ENCODE assay signal across 2 cellular contexts in the genomic region with DNA sequence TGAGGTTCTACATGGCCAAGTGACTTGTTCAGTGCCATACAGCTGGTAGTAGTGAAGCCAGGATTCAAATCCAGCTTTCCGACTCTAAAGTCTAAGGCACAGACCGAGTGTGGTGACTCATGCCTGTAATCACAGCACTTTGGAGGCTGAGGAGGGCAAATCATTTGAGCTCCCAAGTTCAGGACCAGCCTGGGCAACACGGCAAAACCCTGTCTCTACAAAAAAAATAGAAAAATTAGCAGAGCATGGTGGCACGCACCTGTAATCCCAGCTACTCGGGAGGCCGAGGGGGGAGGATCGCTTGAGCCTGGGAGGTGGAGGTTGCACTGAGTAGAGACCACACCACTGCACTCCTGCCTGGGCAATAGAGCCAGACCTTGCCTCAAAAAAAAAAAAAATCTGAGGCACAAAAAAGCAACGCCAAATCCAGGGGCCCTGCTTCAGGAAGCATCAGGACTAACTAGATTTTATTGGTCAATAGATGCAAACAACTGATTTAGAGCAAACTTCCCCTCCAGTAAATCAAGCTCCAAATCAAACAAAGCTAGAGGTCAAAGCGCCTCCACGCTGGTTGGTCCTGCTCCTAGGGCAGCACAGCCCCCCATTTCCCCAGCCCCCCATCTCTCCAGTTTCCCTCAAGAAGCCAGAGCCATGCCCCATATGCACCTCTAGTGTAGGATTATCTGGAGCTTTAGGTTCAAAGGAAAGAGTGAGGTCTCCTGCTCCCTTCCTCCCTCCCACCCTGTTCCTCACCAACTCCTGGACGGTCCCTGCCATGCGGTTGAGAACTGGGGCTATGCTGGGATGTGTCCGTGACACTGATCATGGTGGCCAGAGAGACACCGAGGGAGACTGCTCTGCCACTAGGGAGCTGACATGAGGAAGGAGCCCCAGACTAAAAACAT.
TF ChIP-seq lines count a peak whose summit lies in the region.

No MANE protein-coding gene starts in this region.

TF ChIP-seq in HEK293, 187 proteins besides CTCF, POLR2A, EP300 and RAD21 (continued from another document):
- TF ChIP-seq, protein P1, sequence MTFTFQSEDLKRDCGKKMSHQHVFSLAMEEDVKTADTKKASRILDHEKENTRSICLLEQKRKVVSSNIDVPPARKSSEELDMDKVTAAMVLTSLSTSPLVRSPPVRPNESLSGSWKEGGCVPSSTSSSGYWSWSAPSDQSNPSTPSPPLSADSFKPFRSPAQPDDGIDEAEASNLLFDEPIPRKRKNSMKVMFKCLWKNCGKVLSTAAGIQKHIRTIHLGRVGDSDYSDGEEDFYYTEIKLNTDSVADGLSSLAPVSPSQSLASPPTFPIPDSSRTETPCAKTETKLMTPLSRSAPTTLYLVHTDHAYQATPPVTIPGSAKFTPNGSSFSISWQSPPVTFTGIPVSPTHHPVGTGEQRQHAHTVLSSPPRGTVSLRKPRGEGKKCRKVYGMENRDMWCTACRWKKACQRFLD (tag by site-specific recombination; IDR thresholded peaks at IDR 0.05) = no peak
- peak; percentile 31; the same call in 1 of the 2 replicates for TF ChIP-seq ZNF600 (tag by site-specific recombination; IDR thresholded peaks at IDR 0.05)
- no peak for TF ChIP-seq ZNF274 (IDR thresholded peaks at IDR 0.05; ENCODE audit: low read length)
- no peak for TF ChIP-seq ZNF274 (tag by site-specific recombination; IDR thresholded peaks at IDR 0.05; ENCODE audit: borderline replicate concordance)
- TF ChIP-seq ZNF223 (tag by site-specific recombination; IDR thresholded peaks at IDR 0.05) = no peak
- TF ChIP-seq, protein P2, sequence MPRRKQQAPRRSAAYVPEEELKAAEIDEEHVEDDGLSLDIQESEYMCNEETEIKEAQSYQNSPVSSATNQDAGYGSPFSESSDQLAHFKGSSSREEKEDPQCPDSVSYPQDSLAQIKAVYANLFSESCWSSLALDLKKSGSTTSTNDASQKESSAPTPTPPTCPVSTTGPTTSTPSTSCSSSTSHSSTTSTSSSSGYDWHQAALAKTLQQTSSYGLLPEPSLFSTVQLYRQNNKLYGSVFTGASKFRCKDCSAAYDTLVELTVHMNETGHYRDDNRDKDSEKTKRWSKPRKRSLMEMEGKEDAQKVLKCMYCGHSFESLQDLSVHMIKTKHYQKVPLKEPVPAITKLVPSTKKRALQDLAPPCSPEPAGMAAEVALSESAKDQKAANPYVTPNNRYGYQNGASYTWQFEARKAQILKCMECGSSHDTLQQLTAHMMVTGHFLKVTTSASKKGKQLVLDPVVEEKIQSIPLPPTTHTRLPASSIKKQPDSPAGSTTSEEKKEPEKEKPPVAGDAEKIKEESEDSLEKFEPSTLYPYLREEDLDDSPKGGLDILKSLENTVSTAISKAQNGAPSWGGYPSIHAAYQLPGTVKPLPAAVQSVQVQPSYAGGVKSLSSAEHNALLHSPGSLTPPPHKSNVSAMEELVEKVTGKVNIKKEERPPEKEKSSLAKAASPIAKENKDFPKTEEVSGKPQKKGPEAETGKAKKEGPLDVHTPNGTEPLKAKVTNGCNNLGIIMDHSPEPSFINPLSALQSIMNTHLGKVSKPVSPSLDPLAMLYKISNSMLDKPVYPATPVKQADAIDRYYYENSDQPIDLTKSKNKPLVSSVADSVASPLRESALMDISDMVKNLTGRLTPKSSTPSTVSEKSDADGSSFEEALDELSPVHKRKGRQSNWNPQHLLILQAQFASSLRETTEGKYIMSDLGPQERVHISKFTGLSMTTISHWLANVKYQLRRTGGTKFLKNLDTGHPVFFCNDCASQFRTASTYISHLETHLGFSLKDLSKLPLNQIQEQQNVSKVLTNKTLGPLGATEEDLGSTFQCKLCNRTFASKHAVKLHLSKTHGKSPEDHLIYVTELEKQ (tag by site-specific recombination; IDR thresholded peaks at IDR 0.05; ENCODE audit: borderline replicate concordance) = no peak
- no peak for TF ChIP-seq PRDM4 (tag by site-specific recombination; IDR thresholded peaks at IDR 0.05)
- TF ChIP-seq, protein P3, sequence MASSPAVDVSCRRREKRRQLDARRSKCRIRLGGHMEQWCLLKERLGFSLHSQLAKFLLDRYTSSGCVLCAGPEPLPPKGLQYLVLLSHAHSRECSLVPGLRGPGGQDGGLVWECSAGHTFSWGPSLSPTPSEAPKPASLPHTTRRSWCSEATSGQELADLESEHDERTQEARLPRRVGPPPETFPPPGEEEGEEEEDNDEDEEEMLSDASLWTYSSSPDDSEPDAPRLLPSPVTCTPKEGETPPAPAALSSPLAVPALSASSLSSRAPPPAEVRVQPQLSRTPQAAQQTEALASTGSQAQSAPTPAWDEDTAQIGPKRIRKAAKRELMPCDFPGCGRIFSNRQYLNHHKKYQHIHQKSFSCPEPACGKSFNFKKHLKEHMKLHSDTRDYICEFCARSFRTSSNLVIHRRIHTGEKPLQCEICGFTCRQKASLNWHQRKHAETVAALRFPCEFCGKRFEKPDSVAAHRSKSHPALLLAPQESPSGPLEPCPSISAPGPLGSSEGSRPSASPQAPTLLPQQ (tag by site-specific recombination; IDR thresholded peaks at IDR 0.05) = no peak
- TF ChIP-seq ZNF221 (tag by site-specific recombination; IDR thresholded peaks at IDR 0.05; ENCODE audit: borderline replicate concordance) = no peak
- TF ChIP-seq KLF9 (tag by site-specific recombination; IDR thresholded peaks at IDR 0.05; ENCODE audit: low read depth) = no peak
- no peak for TF ChIP-seq ZNF664 (tag by site-specific recombination; IDR thresholded peaks at IDR 0.05)

TF ChIP-seq in K562, 482 proteins besides CTCF, POLR2A, EP300 and RAD21:
- TF ChIP-seq ZNF639 (CRISPR knock-in tag; conservative IDR thresholded peaks at IDR 0.05 in 1 of 2, IDR thresholded peaks at IDR 0.05 in 1 of 2) (no peak), ETV1 (tag; conservative IDR thresholded peaks at IDR 0.05; ENCODE audit: low read depth) (no peak), NFE2 (IDR thresholded peaks at IDR 0.05; ENCODE audit: low read depth) (no peak), MEF2D (tag; conservative IDR thresholded peaks at IDR 0.05; ENCODE audit: low read depth) (no peak), SMAD1 (IDR thresholded peaks at IDR 0.05; ENCODE audit: low read depth, low read length, partially characterized antibody) (no peak), KHSRP (IDR thresholded peaks at IDR 0.05) (no peak), NR2F6 (CRISPR knock-in tag; IDR thresholded peaks at IDR 0.05) (no peak), SMAD2 (IDR thresholded peaks at IDR 0.05; ENCODE audit: low read depth, low read length) (no peak), FOXM1 (IDR thresholded peaks at IDR 0.05; ENCODE audit: low read depth) (no peak), FOXM1 (CRISPR knock-in tag; IDR thresholded peaks at IDR 0.05; ENCODE audit: low read depth) (no peak), FOSL1 (tag; conservative IDR thresholded peaks at IDR 0.05) (0 out of 2 replicates have a peak, but pooled peaks have one; percentile 28), PTTG1 (tag; IDR thresholded peaks at IDR 0.05; ENCODE audit: low read depth) (no peak), ATF3 (IDR thresholded peaks at IDR 0.05) (peak; percentile 50), ATF3 (CRISPR knock-in tag; conservative IDR thresholded peaks at IDR 0.05) (no peak), MCM7 (IDR thresholded peaks at IDR 0.05) (no peak), ZNF263 (CRISPR knock-in tag; IDR thresholded peaks at IDR 0.05; ENCODE audit: borderline replicate concordance) (no peak), KDM1A (IDR thresholded peaks at IDR 0.05) (peak; percentile 51 to 59; a peak in 3 of 4 replicates), PTBP1 (IDR thresholded peaks at IDR 0.05; ENCODE audit: low read depth, low read length) (no peak), RNF2 (IDR thresholded peaks at IDR 0.05) (no peak), ZNF175 (CRISPR knock-in tag; IDR thresholded peaks at IDR 0.05; ENCODE audit: low read depth) (no peak), E2F3 (CRISPR knock-in tag; IDR thresholded peaks at IDR 0.05) (no peak), ARID1B (IDR thresholded peaks at IDR 0.05) (no peak)
- TF ChIP-seq, protein P4, sequence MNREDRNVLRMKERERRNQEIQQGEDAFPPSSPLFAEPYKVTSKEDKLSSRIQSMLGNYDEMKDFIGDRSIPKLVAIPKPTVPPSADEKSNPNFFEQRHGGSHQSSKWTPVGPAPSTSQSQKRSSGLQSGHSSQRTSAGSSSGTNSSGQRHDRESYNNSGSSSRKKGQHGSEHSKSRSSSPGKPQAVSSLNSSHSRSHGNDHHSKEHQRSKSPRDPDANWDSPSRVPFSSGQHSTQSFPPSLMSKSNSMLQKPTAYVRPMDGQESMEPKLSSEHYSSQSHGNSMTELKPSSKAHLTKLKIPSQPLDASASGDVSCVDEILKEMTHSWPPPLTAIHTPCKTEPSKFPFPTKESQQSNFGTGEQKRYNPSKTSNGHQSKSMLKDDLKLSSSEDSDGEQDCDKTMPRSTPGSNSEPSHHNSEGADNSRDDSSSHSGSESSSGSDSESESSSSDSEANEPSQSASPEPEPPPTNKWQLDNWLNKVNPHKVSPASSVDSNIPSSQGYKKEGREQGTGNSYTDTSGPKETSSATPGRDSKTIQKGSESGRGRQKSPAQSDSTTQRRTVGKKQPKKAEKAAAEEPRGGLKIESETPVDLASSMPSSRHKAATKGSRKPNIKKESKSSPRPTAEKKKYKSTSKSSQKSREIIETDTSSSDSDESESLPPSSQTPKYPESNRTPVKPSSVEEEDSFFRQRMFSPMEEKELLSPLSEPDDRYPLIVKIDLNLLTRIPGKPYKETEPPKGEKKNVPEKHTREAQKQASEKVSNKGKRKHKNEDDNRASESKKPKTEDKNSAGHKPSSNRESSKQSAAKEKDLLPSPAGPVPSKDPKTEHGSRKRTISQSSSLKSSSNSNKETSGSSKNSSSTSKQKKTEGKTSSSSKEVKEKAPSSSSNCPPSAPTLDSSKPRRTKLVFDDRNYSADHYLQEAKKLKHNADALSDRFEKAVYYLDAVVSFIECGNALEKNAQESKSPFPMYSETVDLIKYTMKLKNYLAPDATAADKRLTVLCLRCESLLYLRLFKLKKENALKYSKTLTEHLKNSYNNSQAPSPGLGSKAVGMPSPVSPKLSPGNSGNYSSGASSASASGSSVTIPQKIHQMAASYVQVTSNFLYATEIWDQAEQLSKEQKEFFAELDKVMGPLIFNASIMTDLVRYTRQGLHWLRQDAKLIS (CRISPR knock-in tag; IDR thresholded peaks at IDR 0.05) = no peak
- TF ChIP-seq, protein P5, sequence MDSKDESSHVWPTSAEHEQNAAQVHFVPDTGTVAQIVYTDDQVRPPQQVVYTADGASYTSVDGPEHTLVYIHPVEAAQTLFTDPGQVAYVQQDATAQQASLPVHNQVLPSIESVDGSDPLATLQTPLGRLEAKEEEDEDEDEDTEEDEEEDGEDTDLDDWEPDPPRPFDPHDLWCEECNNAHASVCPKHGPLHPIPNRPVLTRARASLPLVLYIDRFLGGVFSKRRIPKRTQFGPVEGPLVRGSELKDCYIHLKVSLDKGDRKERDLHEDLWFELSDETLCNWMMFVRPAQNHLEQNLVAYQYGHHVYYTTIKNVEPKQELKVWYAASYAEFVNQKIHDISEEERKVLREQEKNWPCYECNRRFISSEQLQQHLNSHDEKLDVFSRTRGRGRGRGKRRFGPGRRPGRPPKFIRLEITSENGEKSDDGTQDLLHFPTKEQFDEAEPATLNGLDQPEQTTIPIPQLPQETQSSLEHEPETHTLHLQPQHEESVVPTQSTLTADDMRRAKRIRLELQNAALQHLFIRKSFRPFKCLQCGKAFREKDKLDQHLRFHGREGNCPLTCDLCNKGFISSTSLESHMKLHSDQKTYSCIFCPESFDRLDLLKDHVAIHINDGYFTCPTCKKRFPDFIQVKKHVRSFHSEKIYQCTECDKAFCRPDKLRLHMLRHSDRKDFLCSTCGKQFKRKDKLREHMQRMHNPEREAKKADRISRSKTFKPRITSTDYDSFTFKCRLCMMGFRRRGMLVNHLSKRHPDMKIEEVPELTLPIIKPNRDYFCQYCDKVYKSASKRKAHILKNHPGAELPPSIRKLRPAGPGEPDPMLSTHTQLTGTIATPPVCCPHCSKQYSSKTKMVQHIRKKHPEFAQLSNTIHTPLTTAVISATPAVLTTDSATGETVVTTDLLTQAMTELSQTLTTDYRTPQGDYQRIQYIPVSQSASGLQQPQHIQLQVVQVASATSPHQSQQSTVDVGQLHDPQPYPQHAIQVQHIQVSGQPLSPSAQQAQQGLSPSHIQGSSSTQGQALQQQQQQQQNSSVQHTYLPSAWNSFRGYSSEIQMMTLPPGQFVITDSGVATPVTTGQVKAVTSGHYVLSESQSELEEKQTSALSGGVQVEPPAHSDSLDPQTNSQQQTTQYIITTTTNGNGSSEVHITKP (IDR thresholded peaks at IDR 0.05; ENCODE audit: partially characterized antibody) = no peak
- TF ChIP-seq, protein P6, sequence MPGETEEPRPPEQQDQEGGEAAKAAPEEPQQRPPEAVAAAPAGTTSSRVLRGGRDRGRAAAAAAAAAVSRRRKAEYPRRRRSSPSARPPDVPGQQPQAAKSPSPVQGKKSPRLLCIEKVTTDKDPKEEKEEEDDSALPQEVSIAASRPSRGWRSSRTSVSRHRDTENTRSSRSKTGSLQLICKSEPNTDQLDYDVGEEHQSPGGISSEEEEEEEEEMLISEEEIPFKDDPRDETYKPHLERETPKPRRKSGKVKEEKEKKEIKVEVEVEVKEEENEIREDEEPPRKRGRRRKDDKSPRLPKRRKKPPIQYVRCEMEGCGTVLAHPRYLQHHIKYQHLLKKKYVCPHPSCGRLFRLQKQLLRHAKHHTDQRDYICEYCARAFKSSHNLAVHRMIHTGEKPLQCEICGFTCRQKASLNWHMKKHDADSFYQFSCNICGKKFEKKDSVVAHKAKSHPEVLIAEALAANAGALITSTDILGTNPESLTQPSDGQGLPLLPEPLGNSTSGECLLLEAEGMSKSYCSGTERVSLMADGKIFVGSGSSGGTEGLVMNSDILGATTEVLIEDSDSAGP (CRISPR knock-in tag; IDR thresholded peaks at IDR 0.05) = no peak
